ENCODE assay signal across 9 cellular contexts in the genomic region with DNA sequence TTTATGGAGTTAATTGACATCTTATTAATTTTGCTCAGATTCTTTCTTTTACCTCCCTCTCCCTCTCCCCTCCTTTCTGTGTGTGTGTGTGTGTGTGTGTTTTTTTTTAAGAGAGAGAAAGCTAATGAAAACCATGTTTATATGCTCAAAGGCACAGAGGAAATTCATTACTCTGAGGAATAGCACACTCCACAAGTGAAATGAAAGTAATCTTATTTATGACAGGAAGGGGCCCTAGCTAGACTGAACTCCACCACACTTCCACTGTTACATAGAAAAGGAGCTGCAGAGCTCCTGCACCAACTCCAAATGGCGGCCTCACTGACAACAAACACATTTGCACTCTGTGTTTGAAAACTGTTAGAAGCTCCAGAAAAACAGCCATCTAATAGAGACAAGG.
A peak's percentile ranks its signal among the peaks of the same experiment; 100 is the strongest.
DNase-seq lines count a peak whose midpoint lies in the region; ATAC-seq, FAIRE-seq and TF ChIP-seq lines count a peak whose summit lies in the region.
"Had no signal": no experiment of that assay in that cellular context is flagged by ENCODE, and none has a peak within 500 bp of the region (broad histone marks: within the 10 kb centered on the region; RNA-seq: fewer than 3 reads in every experiment).

No MANE protein-coding gene starts in this region.

- H3K36me3 ChIP-seq in GM12878 (ENCODE audit: control insufficient read depth in 2 of 2, insufficient read depth in 2 of 2, low read length in 1 of 2) (no peaks in the 10 kb centered on the region), subcutaneous abdominal adipose tissue (ENCODE audit: control insufficient read depth in 5 of 5, insufficient read depth in 5 of 5, low read length in 5 of 5) (no peaks in the 10 kb centered on the region), endodermal cell (ENCODE audit: control insufficient read depth, insufficient read depth, low read length) (no peaks in the 10 kb centered on the region)

- TF ChIP-seq CTCF in GM12878 (IDR thresholded peaks at IDR 0.05 in 2 of 3, conservative IDR thresholded peaks at IDR 0.05 in 1 of 3; ENCODE audit: control insufficient read depth in 2 of 3, extremely low read depth in 1 of 3, insufficient read depth in 1 of 3, low read depth in 3 of 3, low read length in 3 of 3) (no peak), endodermal cell (conservative IDR thresholded peaks at IDR 0.05) (no peak)

- POLR2A ChIA-PET in GM12878 (lab: Charles Lee) = interaction anchor here (0.7 kb wide), 1 partner anchor 27 kb away, joined by 3 read pairs; no protein-coding TSS in a partner anchor

- SMC1A ChIA-PET in GM12878 (lab: Charles Lee; ENCODE audit: uncharacterized antibody, unreplicated experiment) = interaction anchor here (1.0 to 2.3 kb wide), 8 partner anchors 9 to 896 kb away, joined by 3 to 7 read pairs (median 3); no protein-coding TSS in a partner anchor

- DNase-seq in activated naive CD4-positive, alpha-beta T cell (lab: John Stamatoyannopoulos, UW) = no peak
- DNase-seq in GM12878 (ENCODE audit: low read depth, low spot score) (no peak), globus pallidus (ENCODE audit: low spot score) (no peak), endodermal cell (no peak)
- DNase-seq in stimulated activated CD4-positive, alpha-beta T cell treated with anti-CD3 and anti-CD28 coated beads, Interleukin-4, amount 100 ng/mL, for 4 hours = no peak

- TF ChIP-seq POLR2A in GM12878 (IDR thresholded peaks at IDR 0.05; ENCODE audit: low read depth, low read length) = peak; percentile 36; the same call in 1 of the 2 replicates

- peak overlapping the region; percentile 79 for H3K4me3 Mint-ChIP-seq in activated naive CD4-positive, alpha-beta T cell treated with anti-CD3 and anti-CD28 coated beads, Interleukin-2, amount 50 U/mL, for 24 hours
- no peak overlapping the region for H3K4me3 Mint-ChIP-seq in endodermal cell

- BruUV-seq in GM12878 (replicated peaks; lab: Mats Ljungman, UMichigan) = no TSS peak

- FAIRE-seq in GM12878 (lab: Jason Lieb, UNC) = peak; percentile 95
- FAIRE-seq: G401.6 had no signal

- H3K9ac ChIP-seq in GM12878 (ENCODE audit: control insufficient read depth, insufficient read depth, low read length) (peak overlapping the region; percentile 22; the same call in 1 of the 2 replicates), subcutaneous abdominal adipose tissue (ENCODE audit: low read length in 5 of 5) (peak overlapping the region in 1 of 5 donors; percentile 23), endodermal cell (ENCODE audit: extremely low read depth, low read length, poor library complexity, severe bottlenecking) (no peak overlapping the region)

- H2AFZ ChIP-seq in GM12878 (ENCODE audit: control insufficient read depth, low read depth, low read length) = peak overlapping the region; percentile 66

- RAD21 ChIA-PET in GM12878 (lab: Charles Lee; ENCODE audit: unreplicated experiment) = interaction anchor here (0.5 to 1.5 kb wide), 9 partner anchors 27 to 1427 kb away, joined by 3 to 7 read pairs (median 3); no protein-coding TSS in a partner anchor

- no peak for TF ChIP-seq RAD21 in GM12878 (IDR thresholded peaks at IDR 0.05; ENCODE audit: insufficient read depth, low read depth, low read length)

- H3K4me3 ChIP-seq in GM12878 (peak overlapping the region; percentile 30; the same call in 1 of the 2 replicates), subcutaneous abdominal adipose tissue (ENCODE audit: low read depth in 1 of 5, low read length in 5 of 5) (peak overlapping the region in 2 of 5 donors; percentile 3 to 25), endodermal cell (ENCODE audit: low read length) (no peak overlapping the region)

- no peak for TF ChIP-seq EP300 in GM12878 (IDR thresholded peaks at IDR 0.05; ENCODE audit: borderline replicate concordance in 1 of 2, control insufficient read depth in 1 of 2, low read depth in 2 of 2, low read length in 2 of 2)

- peaks cover 3% of the 10 kb centered on the region for H3K9me3 Mint-ChIP-seq in activated naive CD4-positive, alpha-beta T cell treated with anti-CD3 and anti-CD28 coated beads, Interleukin-2, amount 50 U/mL, for 24 hours
- H3K9me3 Mint-ChIP-seq in endodermal cell = peaks cover 5% of the 10 kb centered on the region

- H3K36me3 Mint-ChIP-seq in activated naive CD4-positive, alpha-beta T cell treated with anti-CD3 and anti-CD28 coated beads, Interleukin-2, amount 50 U/mL, for 24 hours = peaks cover 5% of the 10 kb centered on the region
- H3K36me3 Mint-ChIP-seq in endodermal cell (ENCODE audit: low read depth) = no peaks in the 10 kb centered on the region

- H3K27me3 Mint-ChIP-seq in activated naive CD4-positive, alpha-beta T cell treated with anti-CD3 and anti-CD28 coated beads, Interleukin-2, amount 50 U/mL, for 24 hours = no peaks in the 10 kb centered on the region
- H3K27me3 Mint-ChIP-seq in endodermal cell (ENCODE audit: insufficient read depth) = no peaks in the 10 kb centered on the region

- CTCF ChIA-PET in GM12878 (lab: Yijun Ruan, JAX) = interaction anchor here (0.6 to 1.4 kb wide), 7 partner anchors 11 to 1220 kb away, joined by 3 to 8 read pairs (median 3); no protein-coding TSS in a partner anchor

- peak overlapping the region; percentile 70 for H3K27ac ChIP-seq in GM12878 (ENCODE audit: control insufficient read depth, insufficient read depth)
- H3K27ac ChIP-seq in subcutaneous abdominal adipose tissue (ENCODE audit: low read depth, low read length) = peak overlapping the region; percentile 11
- no peak overlapping the region for H3K27ac ChIP-seq in endodermal cell (ENCODE audit: low read depth, low read length)

- intact Hi-C loops in GM12878 (cut with micrococcal nuclease; ENCODE audit: unreplicated experiment) = loop anchor here (10.0 kb wide), 4 partner anchors 372 to 792 kb away; no protein-coding TSS in a partner anchor

- H3K4me1 ChIP-seq in GM12878 (ENCODE audit: control insufficient read depth, insufficient read depth, low read length) = peaks cover 16% of the 10 kb centered on the region; the same call in 1 of the 2 replicates
- peaks cover 0 to 31% (median 18%) of the 10 kb centered on the region in 5 donors for H3K4me1 ChIP-seq in subcutaneous abdominal adipose tissue (ENCODE audit: control insufficient read depth in 5 of 5, insufficient read depth in 5 of 5, low read length in 5 of 5)
- H3K4me1 ChIP-seq in endodermal cell (ENCODE audit: control insufficient read depth, insufficient read depth, low read length) = no peaks in the 10 kb centered on the region

- no peaks in the 10 kb centered on the region for H3K27me3 ChIP-seq in GM12878 (replicated peaks in 1 of 2; ENCODE audit: control insufficient read depth in 2 of 2, insufficient read depth in 2 of 2, low read length in 1 of 2)
- H3K27me3 ChIP-seq in subcutaneous abdominal adipose tissue (ENCODE audit: control insufficient read depth in 5 of 5, insufficient read depth in 4 of 5, low read length in 5 of 5) = no peaks in the 10 kb centered on the region
- H3K27me3 ChIP-seq in endodermal cell (ENCODE audit: control insufficient read depth, insufficient read depth, low read length, poor library complexity, severe bottlenecking) = no peaks in the 10 kb centered on the region

- WGBS in GM12878 (ENCODE audit: insufficient coverage, insufficient replicate concordance, low lambda C conversion rate, missing lambda C conversion rate) = 54% methylated on average over 1 of the region's 1 CpG
- 86 to 91% methylated on average over 1 of the region's 1 CpG for WGBS in endodermal cell (ENCODE audit: insufficient coverage in 1 of 2, insufficient read length in 1 of 2), 2 experiments

- peak overlapping the region; percentile 93 for H3K27ac Mint-ChIP-seq in activated naive CD4-positive, alpha-beta T cell treated with anti-CD3 and anti-CD28 coated beads, Interleukin-2, amount 50 U/mL, for 24 hours
- H3K27ac Mint-ChIP-seq in endodermal cell = no peak overlapping the region

- H3K4me2 ChIP-seq in GM12878 (ENCODE audit: control insufficient read depth, insufficient read depth) = peak overlapping the region; percentile 63

- no peaks in the 10 kb centered on the region for H3K79me2 ChIP-seq in GM12878 (ENCODE audit: control insufficient read depth, insufficient read depth, low read length)

- in situ Hi-C loops in GM12878 (cut with MboI) = loop anchor here (10.0 kb wide), 1 partner anchor 1212 kb away; the partner anchor contains the start of gene PDGFRA

- H3K9me3 ChIP-seq in GM12878 (replicated peaks; ENCODE audit: control insufficient read depth, insufficient read depth, low read length) = no peaks in the 10 kb centered on the region
- no peaks in the 10 kb centered on the region for H3K9me3 ChIP-seq in subcutaneous abdominal adipose tissue (ENCODE audit: control insufficient read depth in 5 of 5, low read length in 5 of 5)
- peaks cover 12% of the 10 kb centered on the region for H3K9me3 ChIP-seq in endodermal cell (ENCODE audit: control insufficient read depth, low read length)

- H3K4me1 Mint-ChIP-seq in activated naive CD4-positive, alpha-beta T cell treated with anti-CD3 and anti-CD28 coated beads, Interleukin-2, amount 50 U/mL, for 24 hours = peaks cover 52% of the 10 kb centered on the region
- peaks cover 17% of the 10 kb centered on the region for H3K4me1 Mint-ChIP-seq in endodermal cell

- ATAC-seq in HG03175 (IDR thresholded peaks at IDR 0.05; ENCODE audit: unreplicated experiment) = peak; percentile 49
- ATAC-seq in GM12878 = peak; percentile 92

- H4K20me1 ChIP-seq in GM12878 (ENCODE audit: control insufficient read depth, insufficient read depth) = no peaks in the 10 kb centered on the region

TF ChIP-seq in GM12878, 131 proteins besides CTCF, POLR2A, EP300 and RAD21 (continues in another document):
- TF ChIP-seq PKNOX1 (IDR thresholded peaks at IDR 0.05) = peak; percentile 10; the same call in 1 of the 2 replicates
- no peak for TF ChIP-seq CBX3 (IDR thresholded peaks at IDR 0.05; ENCODE audit: borderline replicate concordance, low read depth)
- 0 out of 2 replicates have a peak, but pooled peaks have one; percentile 37 for TF ChIP-seq POLR2AphosphoS5 (IDR thresholded peaks at IDR 0.05; ENCODE audit: low read length)
- TF ChIP-seq EGR1 (IDR thresholded peaks at IDR 0.05; ENCODE audit: borderline replicate concordance in 1 of 2, low read depth in 2 of 2, low read length in 2 of 2) = no peak
